Comparison of ENCODE assay signal across 18 cellular contexts in the genomic region with DNA sequence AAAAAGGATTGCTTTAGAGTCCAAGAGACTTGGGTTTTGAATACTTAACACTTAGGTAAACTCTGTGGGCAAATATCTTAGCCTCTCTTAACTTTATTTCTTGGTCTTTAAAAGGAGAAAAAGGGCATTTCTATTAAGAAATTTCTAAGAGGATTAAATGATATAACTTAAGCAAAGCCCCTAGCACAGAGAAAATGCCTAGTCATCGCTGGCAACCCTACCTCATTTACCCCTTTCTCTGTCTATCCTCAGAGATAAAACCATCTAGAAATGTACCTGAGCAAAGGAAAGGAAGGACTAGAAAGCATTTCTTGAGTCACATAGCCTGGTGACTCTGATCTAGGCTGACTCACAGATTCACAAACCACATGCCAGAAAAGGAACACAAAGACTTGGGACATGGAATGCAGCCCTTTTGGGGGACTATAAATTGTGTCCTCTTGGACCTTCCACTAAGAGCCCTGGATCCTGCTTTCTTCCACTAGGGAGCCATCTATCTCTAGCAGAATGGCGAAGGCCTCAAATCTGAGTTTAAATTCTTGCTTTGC.
DNase-seq lines count a peak whose midpoint lies in the region; ATAC-seq and TF ChIP-seq lines count a peak whose summit lies in the region.
"Had no signal": no experiment of that assay in that cellular context is flagged by ENCODE, and none has a peak within 500 bp of the region (broad histone marks: within the 10 kb centered on the region; RNA-seq: fewer than 3 reads in every experiment).

No MANE protein-coding gene starts in this region.

- CTCF ChIA-PET in PC-3 (lab: Charles Lee): no interaction called here

- peak; percentile 73 for DNase-seq in GM23248
- DNase-seq in PC-3: peak; percentile 78
- DNase-seq in brain microvascular endothelial cell: peak; percentile 39
- peak; percentile 67 for DNase-seq in myocyte (ENCODE audit: low read depth)
- DNase-seq in NCI-H510A treated with DMSO at 0.1 percent for 48 hours (lab: John Stamatoyannopoulos, UW): no peak
- no peak for DNase-seq in DMS79 treated with DMSO at 0.1 percent for 48 hours (lab: John Stamatoyannopoulos, UW)
- DNase-seq in sigmoid colon: no peak
- DNase-seq: activated CD4-positive, alpha-beta memory T cell treated with anti-CD3 and anti-CD28 coated beads, Interleukin-2, amount 10 ng/mL, durations not matched to agents 7 days and 5 days; DND-41; effector CD4-positive, alpha-beta T cell; mucosa of descending colon; NCI-H1694 treated with DMSO at 0.1 percent for 48 hours; NCI-H524 treated with DMSO at 0.1 percent for 48 hours had no signal

- TF ChIP-seq POLR2A in sigmoid colon (IDR thresholded peaks at IDR 0.05): no peak

- H3K9ac ChIP-seq in GM23248 (no peak overlapping the region), PC-3 (ENCODE audit: low read length) (no peak overlapping the region)
- H3K9ac ChIP-seq: BLaER1 treated with 17β-estradiol and CSF1 and Interleukin-3, amounts not matched to agents 10 nM and 100 nM had no signal

- no TSS peak for BruUV-seq in PC-3 (replicated peaks; lab: Mats Ljungman, UMichigan)

- H3K27ac ChIP-seq in GM23248: no peak overlapping the region
- H3K27ac ChIP-seq in PC-3 (ENCODE audit: low read length): peak overlapping the region; percentile 66
- H3K27ac ChIP-seq in brain microvascular endothelial cell: no peak overlapping the region
- no peak overlapping the region for H3K27ac ChIP-seq in sigmoid colon
- H3K27ac ChIP-seq: skin epidermis, thoracic aorta, VCaP had no signal

- H2AFZ ChIP-seq in GM23248 (no peak overlapping the region), PC-3 (ENCODE audit: low read length) (no peak overlapping the region)

- no peaks in the 10 kb centered on the region for H3K27me3 ChIP-seq in GM23248 (replicated peaks; ENCODE audit: insufficient read depth)
- no peaks in the 10 kb centered on the region for H3K27me3 ChIP-seq in PC-3 (ENCODE audit: low read length)
- H3K27me3 ChIP-seq in brain microvascular endothelial cell (replicated peaks): no peaks in the 10 kb centered on the region
- H3K27me3 ChIP-seq in sigmoid colon: no peaks in the 10 kb centered on the region
- H3K27me3 ChIP-seq: BLaER1 treated with 17β-estradiol and CSF1 and Interleukin-3, amounts not matched to agents 10 nM and 100 nM had no signal

- H3K79me2 ChIP-seq in GM23248 (ENCODE audit: insufficient read depth): no peaks in the 10 kb centered on the region
- H3K79me2 ChIP-seq in PC-3 (ENCODE audit: low read length): no peaks in the 10 kb centered on the region

- H3K9me3 ChIP-seq in GM23248 (ENCODE audit: low read depth): no peaks in the 10 kb centered on the region
- no peaks in the 10 kb centered on the region for H3K9me3 ChIP-seq in PC-3 (ENCODE audit: low read length)
- peaks cover 2 to 11% (median 5%) of the 10 kb centered on the region in 4 donors for H3K9me3 ChIP-seq in sigmoid colon

- H3K4me1 ChIP-seq in GM23248 (ENCODE audit: insufficient read depth): peaks cover 22% of the 10 kb centered on the region
- H3K4me1 ChIP-seq in PC-3 (ENCODE audit: insufficient read depth, low read length): peaks cover 18% of the 10 kb centered on the region
- H3K4me1 ChIP-seq in sigmoid colon: no peaks in the 10 kb centered on the region

- no peak overlapping the region for H3K4me3 ChIP-seq in GM23248
- no peak overlapping the region for H3K4me3 ChIP-seq in PC-3 (ENCODE audit: low read length)
- no peak overlapping the region for H3K4me3 ChIP-seq in brain microvascular endothelial cell (ENCODE audit: low read depth, low read length)
- H3K4me3 ChIP-seq in sigmoid colon: no peak overlapping the region
- H3K4me3 ChIP-seq: BLaER1 treated with 17β-estradiol and CSF1 and Interleukin-3, amounts not matched to agents 10 nM and 100 nM; mucosa of descending colon; skin epidermis; thoracic aorta had no signal

- no peak for TF ChIP-seq EP300 in sigmoid colon (IDR thresholded peaks at IDR 0.05)

- no peaks in the 10 kb centered on the region for H4K20me1 ChIP-seq in GM23248 (ENCODE audit: insufficient read depth)
- H4K20me1 ChIP-seq in PC-3 (ENCODE audit: low read length): no peaks in the 10 kb centered on the region
- H4K20me1 ChIP-seq: BLaER1 treated with 17β-estradiol and CSF1 and Interleukin-3, amounts not matched to agents 10 nM and 100 nM had no signal

- H3K36me3 ChIP-seq in GM23248 (ENCODE audit: low read depth) (peaks cover 4% of the 10 kb centered on the region; the same call in 1 of the 2 replicates), PC-3 (ENCODE audit: low read depth, low read length) (no peaks in the 10 kb centered on the region), brain microvascular endothelial cell (replicated peaks) (no peaks in the 10 kb centered on the region), sigmoid colon (no peaks in the 10 kb centered on the region)
- H3K36me3 ChIP-seq: BLaER1 treated with 17β-estradiol and CSF1 and Interleukin-3, amounts not matched to agents 10 nM and 100 nM; thoracic aorta had no signal

- TF ChIP-seq CTCF in PC-3 (conservative IDR thresholded peaks at IDR 0.05; ENCODE audit: low read depth, low read length) (no peak), brain microvascular endothelial cell (IDR thresholded peaks at IDR 0.05; ENCODE audit: low read depth, low read length, missing control alignments) (no peak), sigmoid colon (IDR thresholded peaks at IDR 0.05) (no peak)

- H3F3A ChIP-seq in GM23248 (ENCODE audit: insufficient read depth) (peaks cover 14% of the 10 kb centered on the region; the same call in 1 of the 2 replicates), PC-3 (ENCODE audit: low read length, unreplicated experiment) (no peaks in the 10 kb centered on the region)

- 87 to 94% methylated on average over 2 of the region's 2 CpGs for WGBS in GM23248 (ENCODE audit: low coverage in 1 of 2, low lambda C conversion rate in 2 of 2, missing lambda C conversion rate in 2 of 2), 2 experiments
- 86 to 87% methylated on average over 2 of the region's 2 CpGs for WGBS in sigmoid colon, 2 donors

- intact Hi-C loops in PC-3 (cut with micrococcal nuclease) (no loop called here), sigmoid colon (cut with DNase I) (no loop called here)

- ATAC-seq in PC-3 (peak; percentile 94), GM19035 (IDR thresholded peaks at IDR 0.05; ENCODE audit: unreplicated experiment) (no peak)
- ATAC-seq: mucosa of descending colon had no signal

- H3K4me2 ChIP-seq in GM23248 (ENCODE audit: unreplicated experiment): no peak overlapping the region
- peak overlapping the region; percentile 11 for H3K4me2 ChIP-seq in PC-3 (ENCODE audit: low read length)

- in situ Hi-C loops in GM23248 (cut with MboI) (no loop called here), brain microvascular endothelial cell (cut with HindIII; ENCODE audit: low pct_ligation_motif_present, low sequenced_read_pairs) (no loop called here)

- POLR2A ChIA-PET in PC-3 (lab: Charles Lee; ENCODE audit: unreplicated experiment): no interaction called here

- H3K9me2 ChIP-seq in GM23248 (ENCODE audit: insufficient read depth) (no peaks in the 10 kb centered on the region), PC-3 (replicated peaks; ENCODE audit: low read length) (no peaks in the 10 kb centered on the region)

Comparison
In these comparisons a context has a peak if more than half of its experiments do, and no peak if none do; other contexts are left out.
1. DNase-seq: peak in GM23248 (single experiment), PC-3 (single experiment), brain microvascular endothelial cell (single experiment) and myocyte (single experiment); none in NCI-H510A treated with DMSO at 0.1 percent for 48 hours (single experiment), DMS79 treated with DMSO at 0.1 percent for 48 hours (single experiment) and sigmoid colon (single experiment).